ENCODE assay signal across 18 cellular contexts in genomic region chr19:58336216-58336615, GRCh38. TPM values are rescaled to one million over a fixed set of nuclear protein-coding genes. Genes with fewer than 3 reads are reported as not detected.
A peak's percentile ranks its signal among the peaks of the same experiment; 100 is the strongest.
DNase-seq lines count a peak whose midpoint lies in the region; ATAC-seq and TF ChIP-seq lines count a peak whose summit lies in the region.
"Had no signal": no experiment of that assay in that cellular context is flagged by ENCODE, and none has a peak within 500 bp of the region (broad histone marks: within the 10 kb centered on the region; RNA-seq: fewer than 3 reads in every experiment).

No MANE protein-coding gene starts in this region.

- TF ChIP-seq CTCF in endothelial cell (IDR thresholded peaks at IDR 0.05; ENCODE audit: unreplicated experiment) (no peak), neural crest cell (conservative IDR thresholded peaks at IDR 0.05) (no peak), spleen (IDR thresholded peaks at IDR 0.05 in 8 of 11, conservative IDR thresholded peaks at IDR 0.05 in 3 of 11) (no peak)

- TF ChIP-seq POLR2A in spleen (IDR thresholded peaks at IDR 0.05), result no peak

- H3K4me3 Mint-ChIP-seq in activated CD4-positive, alpha-beta T cell treated with anti-CD3 and anti-CD28 coated beads, Interleukin-2, amount 10 ng/mL, durations not matched to agents 7 days and 5 days, result no peak overlapping the region
- H3K4me3 Mint-ChIP-seq in endothelial cell (ENCODE audit: unreplicated experiment) (peak overlapping the region; percentile 67), neural crest cell (no peak overlapping the region)
- H3K4me3 Mint-ChIP-seq: B cell; CD4-positive, CD25-positive, alpha-beta regulatory T cell; CD8-positive, alpha-beta T cell had no signal

- H3K27ac Mint-ChIP-seq in activated CD4-positive, alpha-beta T cell treated with anti-CD3 and anti-CD28 coated beads, Interleukin-2, amount 10 ng/mL, durations not matched to agents 7 days and 5 days, result peak overlapping the region; percentile 60
- H3K27ac Mint-ChIP-seq in endothelial cell (ENCODE audit: unreplicated experiment) (no peak overlapping the region), neural crest cell (ENCODE audit: unreplicated experiment) (peak overlapping the region; percentile 50)
- H3K27ac Mint-ChIP-seq: B cell; CD4-positive, CD25-positive, alpha-beta regulatory T cell; CD8-positive, alpha-beta T cell had no signal

- no peak for ATAC-seq in HG02798 (IDR thresholded peaks at IDR 0.05; ENCODE audit: poor library complexity, unreplicated experiment)
- ATAC-seq in HG02870 (IDR thresholded peaks at IDR 0.05; ENCODE audit: unreplicated experiment), result no peak
- ATAC-seq: CD8-positive, alpha-beta T cell had no signal

- H3K9me3 Mint-ChIP-seq in activated CD4-positive, alpha-beta T cell treated with anti-CD3 and anti-CD28 coated beads, Interleukin-2, amount 10 ng/mL, durations not matched to agents 7 days and 5 days, result peaks cover 13% of the 10 kb centered on the region
- no peaks in the 10 kb centered on the region for H3K9me3 Mint-ChIP-seq in endothelial cell (ENCODE audit: unreplicated experiment)
- H3K9me3 Mint-ChIP-seq in neural crest cell, result no peaks in the 10 kb centered on the region
- H3K9me3 Mint-ChIP-seq: CD8-positive, alpha-beta T cell had no signal

- no peak for DNase-seq in activated CD4-positive, alpha-beta T cell treated with anti-CD3 and anti-CD28 coated beads, Interleukin-2, amount 10 ng/mL, durations not matched to agents 7 days and 5 days
- no peak for DNase-seq in activated CD4-positive, alpha-beta T cell treated with anti-CD3 and anti-CD28 coated beads, Interleukin-2, amount 50 U/mL, for 48 hours
- no peak for DNase-seq in endothelial cell (ENCODE audit: low spot score)
- no peak for DNase-seq in neural crest cell (ENCODE audit: low read depth, low spot score)
- no peak for DNase-seq in spleen
- DNase-seq: Caco-2; CD4-positive, CD25-positive, alpha-beta regulatory T cell; CD8-positive, alpha-beta T cell; DMS153; DND-41; GOT3 had no signal

- no peaks in the 10 kb centered on the region for H3K27me3 ChIP-seq in spleen (replicated peaks in 1 of 7)
- H3K27me3 ChIP-seq: BLaER1 had no signal

- H3K4me3 ChIP-seq in spleen, result no peak overlapping the region
- H3K4me3 ChIP-seq: BLaER1, HAP-1 had no signal

- H3K27me3 Mint-ChIP-seq in activated CD4-positive, alpha-beta T cell treated with anti-CD3 and anti-CD28 coated beads, Interleukin-2, amount 10 ng/mL, durations not matched to agents 7 days and 5 days, result no peaks in the 10 kb centered on the region
- H3K27me3 Mint-ChIP-seq in endothelial cell (ENCODE audit: unreplicated experiment), result peaks cover 3% of the 10 kb centered on the region
- no peaks in the 10 kb centered on the region for H3K27me3 Mint-ChIP-seq in neural crest cell (ENCODE audit: low read depth)
- H3K27me3 Mint-ChIP-seq: B cell; CD4-positive, CD25-positive, alpha-beta regulatory T cell had no signal

- H3K36me3 Mint-ChIP-seq in activated CD4-positive, alpha-beta T cell treated with anti-CD3 and anti-CD28 coated beads, Interleukin-2, amount 10 ng/mL, durations not matched to agents 7 days and 5 days (ENCODE audit: low read depth), result peaks cover 49% of the 10 kb centered on the region
- H3K36me3 Mint-ChIP-seq in endothelial cell (ENCODE audit: low read depth, unreplicated experiment) (peaks cover 34% of the 10 kb centered on the region), neural crest cell (ENCODE audit: low read depth) (peaks cover 22% of the 10 kb centered on the region)

- peaks cover 0 to 61% (median 30%) of the 10 kb centered on the region in 6 donors for H3K36me3 ChIP-seq in spleen

- H3K27ac ChIP-seq in spleen, result no peak overlapping the region
- H3K27ac ChIP-seq: 22Rv1, BLaER1, C4-2B had no signal

- CTCF ChIA-PET in activated CD4-positive, alpha-beta T cell treated with anti-CD3 and anti-CD28 coated beads, Interleukin-2, amount 10 ng/mL, durations not matched to agents 7 days and 5 days (lab: Charles Lee), result interaction anchor here (0.6 to 1.9 kb wide), 2 partner anchors 9 to 113 kb away, joined by 3 to 5 read pairs; no protein-coding TSS in a partner anchor

- intact Hi-C loops in spleen (cut with DNase I; ENCODE audit: low total_unique reads), result no loop called here

- H3K4me1 ChIP-seq in spleen, result no peaks in the 10 kb centered on the region
- H3K4me1 ChIP-seq: Caco-2, HAP-1 had no signal

- H3K4me1 Mint-ChIP-seq in activated CD4-positive, alpha-beta T cell treated with anti-CD3 and anti-CD28 coated beads, Interleukin-2, amount 10 ng/mL, durations not matched to agents 7 days and 5 days, result peaks cover 3% of the 10 kb centered on the region
- H3K4me1 Mint-ChIP-seq in endothelial cell (ENCODE audit: unreplicated experiment), result peaks cover 32% of the 10 kb centered on the region
- H3K4me1 Mint-ChIP-seq in neural crest cell, result no peaks in the 10 kb centered on the region
- H3K4me1 Mint-ChIP-seq: B cell had no signal

- POLR2A ChIA-PET in activated CD4-positive, alpha-beta T cell treated with anti-CD3 and anti-CD28 coated beads, Interleukin-2, amount 10 ng/mL, durations not matched to agents 7 days and 5 days (lab: Charles Lee), result no interaction called here

- H3K9me3 ChIP-seq in spleen, result peaks cover 0 to 8% (median 0%) of the 10 kb centered on the region in 8 donors
- H3K9me3 ChIP-seq: Caco-2, HAP-1 had no signal

- 96 to 100% (median 100%) methylated on average over 1 of the region's 1 CpG for WGBS in spleen, 5 donors

RNA-seq across cellular contexts. Expression of gene ZSCAN22, which starts 9.4 kb away (rescaled TPM):
- 1 to 10 TPM; 4.3 to 5.0 TPM for total RNA-seq in activated CD4-positive, alpha-beta T cell treated with anti-CD3 and anti-CD28 coated beads, Interleukin-2, amount 10 ng/mL, durations not matched to agents 7 days and 5 days
- 3.2 TPM for total RNA-seq in endothelial cell (ENCODE audit: unreplicated experiment)
- 6.2 and 6.3 TPM in 2 replicates for total RNA-seq in neural crest cell
- 1 to 10 TPM; 2.7 to 3.9 (median 3.0) TPM for total RNA-seq in spleen
- polyA plus RNA-seq in spleen, result under 1 TPM; 0.48 to 0.86 (median 0.55) TPM

RNA-seq across cellular contexts. Expression of gene A1BG, which starts 17.1 kb away (rescaled TPM):
- 1 to 10 TPM; 2.0 to 4.5 TPM for total RNA-seq in activated CD4-positive, alpha-beta T cell treated with anti-CD3 and anti-CD28 coated beads, Interleukin-2, amount 10 ng/mL, durations not matched to agents 7 days and 5 days
- total RNA-seq in endothelial cell (ENCODE audit: unreplicated experiment), result 41.9 TPM
- total RNA-seq in neural crest cell, result 17.6 and 17.8 TPM in 2 replicates
- 10 to 100 TPM; 10.8 to 49.9 (median 14.2) TPM for total RNA-seq in spleen
- polyA plus RNA-seq in spleen, result 10 to 100 TPM; 39.4 to 76.5 (median 73.8) TPM

RNA-seq across cellular contexts. Expression of gene ZNF497, which starts 26.3 kb away (rescaled TPM):
- total RNA-seq in activated CD4-positive, alpha-beta T cell treated with anti-CD3 and anti-CD28 coated beads, Interleukin-2, amount 10 ng/mL, durations not matched to agents 7 days and 5 days, result 1 to 10 TPM in 1 of 2 experiments, under 1 TPM in 1; 0.98 to 1.4 TPM
- total RNA-seq in endothelial cell (ENCODE audit: unreplicated experiment) (3.6 TPM), neural crest cell (8.4 and 9.1 TPM in 2 replicates), spleen (1 to 10 TPM in 5 of 7 donors, under 1 TPM in 2; 0.44 to 3.0 (median 1.3) TPM)
- polyA plus RNA-seq in spleen, result under 1 TPM; 0.59 to 0.74 (median 0.61) TPM

RNA-seq across cellular contexts. Expression of gene ERVK3-1, which starts 31.0 kb away (rescaled TPM):
- total RNA-seq in activated CD4-positive, alpha-beta T cell treated with anti-CD3 and anti-CD28 coated beads, Interleukin-2, amount 10 ng/mL, durations not matched to agents 7 days and 5 days, result 10 to 100 TPM; 57.0 to 59.5 TPM
- total RNA-seq in endothelial cell (ENCODE audit: unreplicated experiment) (40.6 TPM), neural crest cell (46.4 and 47.6 TPM in 2 replicates), spleen (10 to 100 TPM; 35.0 to 62.5 (median 44.7) TPM)
- 10 to 100 TPM; 34.0 to 48.8 (median 39.1) TPM for polyA plus RNA-seq in spleen

RNA-seq across cellular contexts. Expression of gene ZNF837, which starts 44.6 kb away (rescaled TPM):
- 1 to 10 TPM; 1.5 to 2.3 TPM for total RNA-seq in activated CD4-positive, alpha-beta T cell treated with anti-CD3 and anti-CD28 coated beads, Interleukin-2, amount 10 ng/mL, durations not matched to agents 7 days and 5 days
- total RNA-seq in endothelial cell (ENCODE audit: unreplicated experiment) (4.5 TPM), neural crest cell (4.5 and 5.0 TPM in 2 replicates), spleen (1 to 10 TPM; 2.2 to 6.1 (median 3.2) TPM)
- 1 to 10 TPM; 3.2 to 4.4 (median 3.2) TPM for polyA plus RNA-seq in spleen
